Comparison of ENCODE assay signal across 1 cellular context in genomic region chr12:121793836-121794531, GRCh38.
TF ChIP-seq lines count a peak whose summit lies in the region.

No MANE protein-coding gene starts in this region.

TF ChIP-seq in GM23338, 12 proteins besides CTCF, POLR2A, EP300 and RAD21 (continued from another document):
- TF ChIP-seq ZNF462 (CRISPR knock-in tag; IDR thresholded peaks at IDR 0.05) (no peak), POLR2AphosphoS5 (IDR thresholded peaks at IDR 0.05; ENCODE audit: low read depth) (peak; percentile 71), STAT1 (IDR thresholded peaks at IDR 0.05; ENCODE audit: unreplicated experiment) (no peak)
